ENCODE assay signal across 8 cellular contexts in genomic region chr2:151946856-151947523, GRCh38.
DNase-seq lines count a peak whose midpoint lies in the region; ATAC-seq lines count a peak whose summit lies in the region.

No MANE protein-coding gene starts in this region.

- peak; percentile 35 for DNase-seq in activated naive CD4-positive, alpha-beta T cell treated with anti-CD3 and anti-CD28 coated beads, Interleukin-2, amount 10 ng/mL, durations not matched to agents 7 days and 5 days
- DNase-seq in activated naive CD4-positive, alpha-beta T cell treated with Interleukin-2 at 50 U/mL for 16 hours: no peak
- DNase-seq in NCI-H82 treated with DMSO at 0.1 percent for 48 hours (lab: John Stamatoyannopoulos, UW; ENCODE audit: unreplicated experiment) (peak; percentile 41), astrocyte of the hippocampus (ENCODE audit: low read depth, low spot score) (peak; percentile 40)
- peak; percentile 20 for DNase-seq in stimulated activated CD4-positive, alpha-beta T cell treated with anti-CD3 and anti-CD28 coated beads, Interleukin-4, amount 100 ng/mL, for 24 hours
- DNase-seq in activated effector memory CD4-positive, alpha-beta T cell treated with anti-CD3 and anti-CD28 coated beads, Interleukin-2, amount 50 U/mL, for 16 hours: no peak

- H3K4me1 ChIP-seq in iPS-18a (ENCODE audit: control insufficient read depth, low read depth, low read length): no peaks in the 10 kb centered on the region

- peaks cover 7% of the 10 kb centered on the region for H3K9me3 Mint-ChIP-seq in activated naive CD4-positive, alpha-beta T cell treated with anti-CD3 and anti-CD28 coated beads, Interleukin-2, amount 10 ng/mL, durations not matched to agents 7 days and 5 days

- no peaks in the 10 kb centered on the region for H3K36me3 ChIP-seq in iPS-18a (ENCODE audit: control insufficient read depth, low read depth, low read length)

- H3K4me3 Mint-ChIP-seq in activated naive CD4-positive, alpha-beta T cell treated with anti-CD3 and anti-CD28 coated beads, Interleukin-2, amount 10 ng/mL, durations not matched to agents 7 days and 5 days: no peak overlapping the region

- peak overlapping the region; percentile 32 for H3K4me3 ChIP-seq in iPS-18a (ENCODE audit: low read length)

- H3K9ac ChIP-seq in iPS-18a (ENCODE audit: low read length): no peak overlapping the region

- no peaks in the 10 kb centered on the region for H3K4me1 Mint-ChIP-seq in activated naive CD4-positive, alpha-beta T cell treated with anti-CD3 and anti-CD28 coated beads, Interleukin-2, amount 10 ng/mL, durations not matched to agents 7 days and 5 days

- no peaks in the 10 kb centered on the region for H3K36me3 Mint-ChIP-seq in activated naive CD4-positive, alpha-beta T cell treated with anti-CD3 and anti-CD28 coated beads, Interleukin-2, amount 10 ng/mL, durations not matched to agents 7 days and 5 days

- no peaks in the 10 kb centered on the region for H3K9me3 ChIP-seq in iPS-18a (ENCODE audit: control insufficient read depth, low read depth, low read length)

- H3K27me3 ChIP-seq in iPS-18a (ENCODE audit: control insufficient read depth, insufficient read depth, low read length): no peaks in the 10 kb centered on the region

- H3K27ac Mint-ChIP-seq in activated naive CD4-positive, alpha-beta T cell treated with anti-CD3 and anti-CD28 coated beads, Interleukin-2, amount 10 ng/mL, durations not matched to agents 7 days and 5 days: no peak overlapping the region

- no peak overlapping the region for H3K27ac ChIP-seq in iPS-18a (ENCODE audit: low read length)

- H3K27me3 Mint-ChIP-seq in activated naive CD4-positive, alpha-beta T cell treated with anti-CD3 and anti-CD28 coated beads, Interleukin-2, amount 10 ng/mL, durations not matched to agents 7 days and 5 days: peaks cover 16% of the 10 kb centered on the region

- peak; percentile 77 for ATAC-seq in HG02870 (IDR thresholded peaks at IDR 0.05; ENCODE audit: unreplicated experiment)

- CTCF ChIA-PET in activated naive CD4-positive, alpha-beta T cell treated with anti-CD3 and anti-CD28 coated beads, Interleukin-2, amount 10 ng/mL, durations not matched to agents 7 days and 5 days (lab: Charles Lee): interaction anchor here (1.1 kb wide), 1 partner anchor 9 kb away, joined by 5 read pairs; no protein-coding TSS in a partner anchor

Comparison
In these comparisons a context has a peak if more than half of its experiments do, and no peak if none do; other contexts are left out.
1. DNase-seq: peak in activated naive CD4-positive, alpha-beta T cell treated with anti-CD3 and anti-CD28 coated beads, Interleukin-2, amount 10 ng/mL, durations not matched to agents 7 days and 5 days (single experiment), NCI-H82 treated with DMSO at 0.1 percent for 48 hours (single experiment), astrocyte of the hippocampus (single experiment) and stimulated activated CD4-positive, alpha-beta T cell treated with anti-CD3 and anti-CD28 coated beads, Interleukin-4, amount 100 ng/mL, for 24 hours (single experiment); none in activated naive CD4-positive, alpha-beta T cell treated with Interleukin-2 at 50 U/mL for 16 hours (single experiment) and activated effector memory CD4-positive, alpha-beta T cell treated with anti-CD3 and anti-CD28 coated beads, Interleukin-2, amount 50 U/mL, for 16 hours (single experiment).